Comparison of ENCODE assay signal across 8 cellular contexts in genomic region chr1:154669464-154670282, GRCh38.
A peak's percentile ranks its signal among the peaks of the same experiment; 100 is the strongest.
DNase-seq lines count a peak whose midpoint lies in the region; ATAC-seq and TF ChIP-seq lines count a peak whose summit lies in the region.

No MANE protein-coding gene starts in this region.

- H3K23ac ChIP-seq in trophoblast cell (ENCODE audit: low read length): no peak overlapping the region

- no peaks in the 10 kb centered on the region for H3K4me1 ChIP-seq in trophoblast cell (ENCODE audit: control insufficient read depth in 1 of 2, insufficient read depth in 2 of 2, low read length in 2 of 2)
- H3K4me1 ChIP-seq in upper lobe of left lung: no peaks in the 10 kb centered on the region

- DNase-seq in SIG-M5 treated with dmso at 0.1 percent for 504 hours (lab: John Stamatoyannopoulos, UW; ENCODE audit: unreplicated experiment) (peak; percentile 81), SIG-M5 (lab: John Stamatoyannopoulos, UW) (no peak), NAMALWA (ENCODE audit: low spot score) (peak; percentile 94), SK-MEL-5 (ENCODE audit: low read depth, low spot score) (peak; percentile 91), glomerular visceral epithelial cell (ENCODE audit: extremely low spot score) (peak; percentile 65), trophoblast cell (peak; percentile 79 to 85), upper lobe of left lung (peak in 1 of 2 donors; percentile 82)
- peak; percentile 90 for DNase-seq in activated naive CD4-positive, alpha-beta T cell treated with anti-CD3 and anti-CD28 coated beads for 36 hours

- H3K9me3 Mint-ChIP-seq in activated naive CD4-positive, alpha-beta T cell treated with anti-CD3 and anti-CD28 coated beads for 36 hours: no peaks in the 10 kb centered on the region

- TF ChIP-seq EP300 in upper lobe of left lung (IDR thresholded peaks at IDR 0.05): no peak

- CTCF ChIA-PET in activated naive CD4-positive, alpha-beta T cell treated with anti-CD3 and anti-CD28 coated beads for 36 hours (lab: Charles Lee): interaction anchor here (0.7 to 4.1 kb wide), 35 partner anchors 11 to 397 kb away, joined by 3 to 33 read pairs (median 4); partner anchors contain the start of genes ADAM15, KCNN3 and PMVK

- no peak overlapping the region for H2BK120ac ChIP-seq in trophoblast cell (ENCODE audit: insufficient read depth, low read length, poor library complexity)

- H3K4me3 Mint-ChIP-seq in activated naive CD4-positive, alpha-beta T cell treated with anti-CD3 and anti-CD28 coated beads for 36 hours: no peak overlapping the region

- peak; percentile 92 to 95 for ATAC-seq in upper lobe of left lung (ENCODE audit: low FRiP score in 2 of 2)

- no peak overlapping the region for H4K12ac ChIP-seq in trophoblast cell (ENCODE audit: low read depth, low read length)

- no peak overlapping the region for H3K4me2 ChIP-seq in trophoblast cell (ENCODE audit: low read length)

- no peaks in the 10 kb centered on the region for H3K36me3 ChIP-seq in trophoblast cell (ENCODE audit: control insufficient read depth in 1 of 2, insufficient read depth in 2 of 2, low read length in 2 of 2)
- no peaks in the 10 kb centered on the region for H3K36me3 ChIP-seq in upper lobe of left lung

- H3K4me3 ChIP-seq in trophoblast cell (ENCODE audit: low read depth, low read length): no peak overlapping the region
- no peak overlapping the region for H3K4me3 ChIP-seq in upper lobe of left lung

- H3K79me1 ChIP-seq in trophoblast cell (ENCODE audit: low read length): no peaks in the 10 kb centered on the region

- no peak overlapping the region for H3K27ac Mint-ChIP-seq in activated naive CD4-positive, alpha-beta T cell treated with anti-CD3 and anti-CD28 coated beads for 36 hours

- peak; percentile 64 to 84 (median 75) for TF ChIP-seq CTCF in upper lobe of left lung (IDR thresholded peaks at IDR 0.05)

- no peak for TF ChIP-seq POLR2A in upper lobe of left lung (IDR thresholded peaks at IDR 0.05)

- H3K14ac ChIP-seq in trophoblast cell (ENCODE audit: low read length): no peak overlapping the region

- intact Hi-C loops in activated naive CD4-positive, alpha-beta T cell treated with anti-CD3 and anti-CD28 coated beads for 36 hours (cut with micrococcal nuclease): loop anchor here (1.0 to 5.0 kb wide), 5 partner anchors 80 to 393 kb away; partner anchors contain the start of genes EFNA4 and KCNN3

- H4K91ac ChIP-seq in trophoblast cell (ENCODE audit: low read depth, low read length): no peak overlapping the region

- H3K27me3 Mint-ChIP-seq in activated naive CD4-positive, alpha-beta T cell treated with anti-CD3 and anti-CD28 coated beads for 36 hours (ENCODE audit: low read depth): no peaks in the 10 kb centered on the region

- no CpG with 5 or more reads among the region's 9 CpGs for WGBS in trophoblast cell (ENCODE audit: extremely low coverage, insufficient coverage, insufficient read length)
- 56% methylated on average over 9 of the region's 9 CpGs for WGBS in upper lobe of left lung, 2 donors

- no peak overlapping the region for H3K9ac ChIP-seq in trophoblast cell (ENCODE audit: low read length)

- H3K18ac ChIP-seq in trophoblast cell (ENCODE audit: low read length): no peak overlapping the region

- H3K27me3 ChIP-seq in trophoblast cell (ENCODE audit: insufficient read depth, low read length): no peaks in the 10 kb centered on the region
- no peaks in the 10 kb centered on the region for H3K27me3 ChIP-seq in upper lobe of left lung

- H3K4ac ChIP-seq in trophoblast cell (ENCODE audit: low read depth, low read length): no peak overlapping the region

- no peak overlapping the region for H3K27ac ChIP-seq in trophoblast cell (ENCODE audit: low read depth, low read length)
- no peak overlapping the region for H3K27ac ChIP-seq in upper lobe of left lung

- no peak overlapping the region for H2BK12ac ChIP-seq in trophoblast cell (ENCODE audit: low read length)

- in situ Hi-C loops in SK-MEL-5 (cut with HindIII; ENCODE audit: low pct_unique_long_range_greater_than_20kb, low sequenced_read_pairs): no loop called here

- peaks cover 34% of the 10 kb centered on the region for H3K4me1 Mint-ChIP-seq in activated naive CD4-positive, alpha-beta T cell treated with anti-CD3 and anti-CD28 coated beads for 36 hours (ENCODE audit: low read depth)

- H3K79me2 ChIP-seq in trophoblast cell (ENCODE audit: control insufficient read depth, insufficient read depth, low read length, poor library complexity): no peaks in the 10 kb centered on the region

- no peak overlapping the region for H4K8ac ChIP-seq in trophoblast cell (ENCODE audit: low read depth, low read length)

- H3K9me3 ChIP-seq in trophoblast cell (ENCODE audit: insufficient read depth, low read depth, low read length) (no peaks in the 10 kb centered on the region), upper lobe of left lung (no peaks in the 10 kb centered on the region)

- no peak overlapping the region for H2AK5ac ChIP-seq in trophoblast cell (ENCODE audit: low read length)

- no peak overlapping the region for H2BK5ac ChIP-seq in trophoblast cell (ENCODE audit: low read depth, low read length, poor library complexity)

- H3K36me3 Mint-ChIP-seq in activated naive CD4-positive, alpha-beta T cell treated with anti-CD3 and anti-CD28 coated beads for 36 hours (ENCODE audit: low read depth): peaks cover 6% of the 10 kb centered on the region

- H2AFZ ChIP-seq in trophoblast cell (ENCODE audit: insufficient read depth, low read length, poor library complexity): no peak overlapping the region
